In the genomic region with DNA sequence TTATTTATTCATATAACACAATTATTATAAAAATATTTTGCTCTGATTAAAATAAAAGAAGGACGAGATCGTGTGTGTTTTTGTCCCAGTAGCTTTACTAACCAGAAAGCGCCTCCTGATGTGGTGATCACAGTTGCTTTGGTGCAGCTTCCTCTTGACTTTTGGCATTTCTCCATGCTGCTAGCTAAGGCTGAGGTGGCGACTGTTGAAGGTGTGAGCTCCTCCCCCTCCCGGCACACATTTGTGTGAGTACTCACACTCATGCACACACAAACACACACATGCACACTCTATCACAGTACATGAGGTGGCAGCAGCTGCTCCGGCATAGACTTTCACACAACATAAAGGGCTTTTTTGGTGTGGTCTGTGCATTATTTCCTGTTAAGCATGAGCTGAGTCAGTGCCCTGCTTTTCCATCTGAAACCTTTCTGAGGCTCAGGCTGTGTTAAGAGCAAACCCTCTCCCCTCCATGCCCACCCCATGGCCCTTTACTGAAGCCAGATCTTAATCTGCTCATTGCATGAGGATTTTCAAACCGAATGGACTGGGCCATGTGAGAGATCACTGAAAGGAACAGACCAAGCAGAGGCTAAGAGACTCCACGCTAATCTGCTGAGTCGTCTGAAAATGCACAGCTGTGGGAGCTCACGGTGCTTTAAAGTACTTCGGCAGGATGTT, we compare ENCODE assay signal across 10 cellular contexts. TPM values are rescaled to one million over a fixed set of nuclear protein-coding genes. Genes with fewer than 3 reads are reported as not detected.
A peak's percentile ranks its signal among the peaks of the same experiment; 100 is the strongest.
DNase-seq lines count a peak whose midpoint lies in the region; ATAC-seq lines count a peak whose summit lies in the region.
"Not testable (repeated sequence)": the region's sequence is repeated elsewhere in the genome, so short reads cannot be mapped to it uniquely, and the experiment has no call there.
"Had no signal": no experiment of that assay in that cellular context is flagged by ENCODE, and none has a peak within 500 bp of the region (broad histone marks: within the 10 kb centered on the region; RNA-seq: fewer than 3 reads in every experiment).

No MANE protein-coding gene starts in this region.

- H3K27me3 Mint-ChIP-seq in naive B cell; stimulated activated naive B cell treated with anti-CD40 and anti-IgM and Interleukin-4, amounts not matched to agents 10 μg/mL and 1 μg/mL and 100 μg/mL, for 72 hours: not testable (repeated sequence)

- H3K4me1 Mint-ChIP-seq in naive B cell; stimulated activated naive B cell treated with anti-CD40 and anti-IgM and Interleukin-4, amounts not matched to agents 10 μg/mL and 1 μg/mL and 100 μg/mL, for 72 hours: not testable (repeated sequence)

- peak; percentile 10 for DNase-seq in RPMI7951 (ENCODE audit: low read depth)
- peak; percentile 13 for DNase-seq in activated CD8-positive, alpha-beta memory T cell treated with anti-CD3 and anti-CD28 coated beads, Interleukin-2, amount 50 U/mL, for 24 hours (ENCODE audit: extremely low read depth)
- DNase-seq in central memory CD4-positive, alpha-beta T cell = peak; percentile 77
- DNase-seq in naive B cell; stimulated activated naive B cell treated with anti-CD40 and anti-IgM and Interleukin-4, amounts not matched to agents 10 μg/mL and 1 μg/mL and 100 μg/mL, for 72 hours: not testable (repeated sequence)

- ATAC-seq in GM18519 (IDR thresholded peaks at IDR 0.05; ENCODE audit: low FRiP score, unreplicated experiment) (peak; percentile 74), GM21737 (IDR thresholded peaks at IDR 0.05; ENCODE audit: unreplicated experiment) (peak; percentile 88), HG03159 (IDR thresholded peaks at IDR 0.05; ENCODE audit: unreplicated experiment) (peak; percentile 82), naive B cell (ENCODE audit: low read depth in 2 of 2) (peak; percentile 54 to 70)
- ATAC-seq in stimulated activated naive B cell treated with anti-CD40 and anti-IgM and Interleukin-4, amounts not matched to agents 10 μg/mL and 1 μg/mL and 100 μg/mL, for 72 hours (replicated peaks) = peak; percentile 81 to 84

- not testable (repeated sequence) for H3K9me3 Mint-ChIP-seq in naive B cell; stimulated activated naive B cell treated with anti-CD40 and anti-IgM and Interleukin-4, amounts not matched to agents 10 μg/mL and 1 μg/mL and 100 μg/mL, for 72 hours

- peak overlapping the region in 1 of 6 donors; percentile 15 for H3K27ac Mint-ChIP-seq in naive B cell
- not testable (repeated sequence) for H3K27ac Mint-ChIP-seq in stimulated activated naive B cell treated with anti-CD40 and anti-IgM and Interleukin-4, amounts not matched to agents 10 μg/mL and 1 μg/mL and 100 μg/mL, for 72 hours

- H3K4me3 Mint-ChIP-seq in naive B cell = peak overlapping the region in 5 of 8 donors; percentile 59 to 85 (median 66)
- H3K4me3 Mint-ChIP-seq in stimulated activated naive B cell treated with anti-CD40 and anti-IgM and Interleukin-4, amounts not matched to agents 10 μg/mL and 1 μg/mL and 100 μg/mL, for 72 hours = not testable (repeated sequence)

- H3K36me3 Mint-ChIP-seq in naive B cell; stimulated activated naive B cell treated with anti-CD40 and anti-IgM and Interleukin-4, amounts not matched to agents 10 μg/mL and 1 μg/mL and 100 μg/mL, for 72 hours: not testable (repeated sequence)

RNA-seq across cellular contexts. Expression of a gene that starts 53.3 kb away (rescaled TPM):
- total RNA-seq in RPMI7951 (2014; rRNA removed; shearing (Covaris generic)) = 0.10 TPM in 1 of 2 replicates, not detected in the other
- polyA plus RNA-seq in naive B cell (ENCODE audit: low read depth in 6 of 6) = not detected
- total RNA-seq: kidney epithelial cell had no signal
- polyA plus RNA-seq: fibroblast of lung had no signal
